Comparison of ENCODE assay signal across 8 cellular contexts in the genomic region with DNA sequence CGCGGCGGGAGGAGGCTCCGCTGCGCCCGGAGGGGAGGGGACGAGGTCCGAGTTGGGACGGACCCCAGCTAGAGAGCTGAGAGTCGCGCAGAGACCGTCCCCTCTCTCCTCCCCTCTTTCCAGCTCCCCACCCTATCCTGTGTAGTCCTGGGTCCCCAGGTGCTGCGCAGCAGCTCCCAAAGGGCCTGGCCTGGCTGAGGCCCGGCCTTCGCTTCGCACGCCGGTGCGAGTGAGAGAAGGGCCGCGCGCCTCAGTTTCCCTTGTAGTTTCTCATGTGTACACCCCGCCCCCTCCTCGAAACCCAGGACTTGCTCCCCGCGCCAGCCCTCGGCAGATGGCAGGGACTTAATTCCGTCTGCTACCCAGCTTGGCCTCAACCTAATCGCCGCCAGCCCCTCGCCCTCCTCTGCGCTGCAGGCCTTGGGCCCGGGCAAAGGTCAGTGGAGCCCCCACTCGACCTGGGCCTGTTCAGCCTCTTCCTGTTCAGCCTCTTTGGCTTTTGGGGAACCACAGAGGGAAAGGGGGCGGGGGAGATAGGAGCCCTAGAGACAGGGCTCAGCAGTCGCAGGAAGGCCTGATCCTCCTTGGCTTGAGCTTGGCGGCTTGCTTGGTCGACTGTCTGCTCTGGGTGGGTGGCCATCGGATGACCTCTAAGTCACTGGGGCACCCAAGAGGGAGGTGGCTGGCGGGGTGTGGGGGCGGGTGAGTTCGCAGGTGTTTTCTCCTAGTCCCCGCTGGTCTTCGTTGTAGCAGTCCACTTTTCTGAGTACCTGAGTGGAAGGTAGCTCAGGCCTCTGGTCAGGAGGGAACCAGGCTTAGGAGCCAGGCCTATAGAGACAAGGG. TPM values are rescaled to one million over a fixed set of nuclear protein-coding genes. Genes with fewer than 3 reads are reported as not detected.
DNase-seq lines count a peak whose midpoint lies in the region; ATAC-seq and TF ChIP-seq lines count a peak whose summit lies in the region.

No MANE protein-coding gene starts in this region.

- H3K9me3 ChIP-seq in ovary, result no peaks in the 10 kb centered on the region

- TF ChIP-seq EP300 in ovary (IDR thresholded peaks at IDR 0.05), result no peak

- H3K4me3 ChIP-seq in ovary, result peak overlapping the region; percentile 55

- H3K36me3 ChIP-seq in ovary, result no peaks in the 10 kb centered on the region

- TF ChIP-seq CTCF in ovary (IDR thresholded peaks at IDR 0.05), result no peak

- H3K4me1 ChIP-seq in ovary (ENCODE audit: insufficient read depth), result peaks cover 9% of the 10 kb centered on the region

- ATAC-seq in HG03442 (IDR thresholded peaks at IDR 0.05; ENCODE audit: unreplicated experiment), result no peak

- TF ChIP-seq POLR2A in ovary (IDR thresholded peaks at IDR 0.05), result no peak

- H3K27ac ChIP-seq in ovary, result peak overlapping the region; percentile 75 to 98

- no peaks in the 10 kb centered on the region for H3K27me3 ChIP-seq in ovary

- WGBS in ovary, 3 donors, result 4 to 10% (median 5%) methylated on average over 30 to 44 of the region's 44 CpGs

- intact Hi-C loops in ovary (cut with DNase I), result no loop called here

- DNase-seq in activated naive CD4-positive, alpha-beta T cell treated with Interleukin-2 at 50 U/mL for 16 hours, result peak; percentile 27
- no peak for DNase-seq in activated naive CD4-positive, alpha-beta T cell treated with anti-CD3 and anti-CD28 coated beads, Interleukin-2, amount 50 U/mL, for 16 hours
- DNase-seq in NCI-H510A (lab: John Stamatoyannopoulos, UW) (peak; percentile 21), globus pallidus (ENCODE audit: low spot score) (peak; percentile 42), ovary (peak in 4 of 5 donors; percentile 37 to 64 (median 53)), cortex of kidney (lab: John Stamatoyannopoulos, UW) (no peak)
- DNase-seq in activated effector memory CD4-positive, alpha-beta T cell treated with Interleukin-2 at 50 U/mL for 16 hours, result peak; percentile 10

RNA-seq across cellular contexts. Expression of a gene that starts 1.0 kb away (rescaled TPM):
- total RNA-seq in ovary, result 10 to 100 TPM; 20.6 to 37.2 (median 27.6) TPM
- polyA plus RNA-seq in ovary, result 10 to 100 TPM in 1 of 2 donors, 1 to 10 TPM in 1; 6.4 to 16.3 TPM

RNA-seq across cellular contexts. Expression of a gene that starts 28.6 kb away (rescaled TPM):
- 100 to 1,000 TPM in 4 of 7 donors, 10 to 100 TPM in 3; 78.1 to 117 (median 108) TPM for total RNA-seq in ovary
- polyA plus RNA-seq in ovary, result 100 to 1,000 TPM; 116 to 167 TPM

RNA-seq across cellular contexts. Expression of a gene that starts 44.1 kb away (rescaled TPM):
- 10 to 100 TPM; 39.8 to 88.9 (median 63.8) TPM for total RNA-seq in ovary
- 10 to 100 TPM; 40.4 to 65.1 TPM for polyA plus RNA-seq in ovary

Comparison
In these comparisons a context has a peak if more than half of its experiments do, and no peak if none do; other contexts are left out.
1. DNase-seq: peak in activated naive CD4-positive, alpha-beta T cell treated with Interleukin-2 at 50 U/mL for 16 hours (single experiment), NCI-H510A (single experiment), activated effector memory CD4-positive, alpha-beta T cell treated with Interleukin-2 at 50 U/mL for 16 hours (single experiment), globus pallidus (single experiment) and ovary (4 of 5); none in activated naive CD4-positive, alpha-beta T cell treated with anti-CD3 and anti-CD28 coated beads, Interleukin-2, amount 50 U/mL, for 16 hours (single experiment) and cortex of kidney (single experiment).